1 cellular context compared by ENCODE assay signal in the genomic region with DNA sequence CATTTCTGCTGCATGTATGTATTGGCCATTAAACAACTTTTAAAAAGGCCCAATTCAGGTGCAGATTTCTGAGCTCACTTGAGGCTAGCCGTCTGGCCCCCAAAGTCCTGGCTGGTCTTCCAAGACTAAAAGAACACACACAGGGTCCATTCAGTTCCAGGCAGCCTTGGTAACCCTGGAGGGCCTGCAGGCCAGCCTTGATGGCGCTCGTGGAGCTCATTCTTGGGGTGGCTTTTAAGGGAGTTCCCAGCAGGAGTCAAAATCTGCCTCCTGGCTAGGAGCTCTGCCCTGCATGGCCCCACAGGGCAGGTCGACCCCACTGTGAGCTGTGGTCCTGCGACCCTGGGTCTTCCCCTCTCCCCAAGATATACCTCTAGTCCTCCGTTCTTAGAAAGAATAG.
TF ChIP-seq lines count a peak whose summit lies in the region.

No MANE protein-coding gene starts in this region.

TF ChIP-seq in GM12878, 131 proteins besides CTCF, POLR2A, EP300 and RAD21:
- TF ChIP-seq, protein P1, sequence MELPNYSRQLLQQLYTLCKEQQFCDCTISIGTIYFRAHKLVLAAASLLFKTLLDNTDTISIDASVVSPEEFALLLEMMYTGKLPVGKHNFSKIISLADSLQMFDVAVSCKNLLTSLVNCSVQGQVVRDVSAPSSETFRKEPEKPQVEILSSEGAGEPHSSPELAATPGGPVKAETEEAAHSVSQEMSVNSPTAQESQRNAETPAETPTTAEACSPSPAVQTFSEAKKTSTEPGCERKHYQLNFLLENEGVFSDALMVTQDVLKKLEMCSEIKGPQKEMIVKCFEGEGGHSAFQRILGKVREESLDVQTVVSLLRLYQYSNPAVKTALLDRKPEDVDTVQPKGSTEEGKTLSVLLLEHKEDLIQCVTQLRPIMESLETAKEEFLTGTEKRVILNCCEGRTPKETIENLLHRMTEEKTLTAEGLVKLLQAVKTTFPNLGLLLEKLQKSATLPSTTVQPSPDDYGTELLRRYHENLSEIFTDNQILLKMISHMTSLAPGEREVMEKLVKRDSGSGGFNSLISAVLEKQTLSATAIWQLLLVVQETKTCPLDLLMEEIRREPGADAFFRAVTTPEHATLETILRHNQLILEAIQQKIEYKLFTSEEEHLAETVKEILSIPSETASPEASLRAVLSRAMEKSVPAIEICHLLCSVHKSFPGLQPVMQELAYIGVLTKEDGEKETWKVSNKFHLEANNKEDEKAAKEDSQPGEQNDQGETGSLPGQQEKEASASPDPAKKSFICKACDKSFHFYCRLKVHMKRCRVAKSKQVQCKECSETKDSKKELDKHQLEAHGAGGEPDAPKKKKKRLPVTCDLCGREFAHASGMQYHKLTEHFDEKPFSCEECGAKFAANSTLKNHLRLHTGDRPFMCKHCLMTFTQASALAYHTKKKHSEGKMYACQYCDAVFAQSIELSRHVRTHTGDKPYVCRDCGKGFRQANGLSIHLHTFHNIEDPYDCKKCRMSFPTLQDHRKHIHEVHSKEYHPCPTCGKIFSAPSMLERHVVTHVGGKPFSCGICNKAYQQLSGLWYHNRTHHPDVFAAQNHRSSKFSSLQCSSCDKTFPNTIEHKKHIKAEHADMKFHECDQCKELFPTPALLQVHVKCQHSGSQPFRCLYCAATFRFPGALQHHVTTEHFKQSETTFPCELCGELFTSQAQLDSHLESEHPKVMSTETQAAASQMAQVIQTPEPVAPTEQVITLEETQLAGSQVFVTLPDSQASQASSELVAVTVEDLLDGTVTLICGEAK (IDR thresholded peaks at IDR 0.05; ENCODE audit: borderline replicate concordance): no peak
- TF ChIP-seq, protein P2, sequence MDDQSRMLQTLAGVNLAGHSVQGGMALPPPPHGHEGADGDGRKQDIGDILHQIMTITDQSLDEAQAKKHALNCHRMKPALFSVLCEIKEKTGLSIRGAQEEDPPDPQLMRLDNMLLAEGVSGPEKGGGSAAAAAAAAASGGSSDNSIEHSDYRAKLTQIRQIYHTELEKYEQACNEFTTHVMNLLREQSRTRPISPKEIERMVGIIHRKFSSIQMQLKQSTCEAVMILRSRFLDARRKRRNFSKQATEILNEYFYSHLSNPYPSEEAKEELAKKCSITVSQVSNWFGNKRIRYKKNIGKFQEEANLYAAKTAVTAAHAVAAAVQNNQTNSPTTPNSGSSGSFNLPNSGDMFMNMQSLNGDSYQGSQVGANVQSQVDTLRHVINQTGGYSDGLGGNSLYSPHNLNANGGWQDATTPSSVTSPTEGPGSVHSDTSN (IDR thresholded peaks at IDR 0.05; ENCODE audit: insufficient replicate concordance, low read depth, low read length): no peak
- TF ChIP-seq SIN3A (IDR thresholded peaks at IDR 0.05; ENCODE audit: low read depth, low read length) (no peak), PAX8 (IDR thresholded peaks at IDR 0.05) (no peak), CREB1 (IDR thresholded peaks at IDR 0.05; ENCODE audit: low read depth) (no peak), CBX3 (IDR thresholded peaks at IDR 0.05; ENCODE audit: borderline replicate concordance, low read depth) (no peak), RCOR1 (conservative IDR thresholded peaks at IDR 0.05; ENCODE audit: low read depth, low read length) (no peak), ATF7 (IDR thresholded peaks at IDR 0.05; ENCODE audit: low read depth) (no peak), HDAC2 (IDR thresholded peaks at IDR 0.05) (no peak), POU2F2 (IDR thresholded peaks at IDR 0.05; ENCODE audit: borderline replicate concordance, low read depth, low read length) (no peak), NFIC (IDR thresholded peaks at IDR 0.05; ENCODE audit: low read depth, low read length) (no peak)
- TF ChIP-seq, protein P3, sequence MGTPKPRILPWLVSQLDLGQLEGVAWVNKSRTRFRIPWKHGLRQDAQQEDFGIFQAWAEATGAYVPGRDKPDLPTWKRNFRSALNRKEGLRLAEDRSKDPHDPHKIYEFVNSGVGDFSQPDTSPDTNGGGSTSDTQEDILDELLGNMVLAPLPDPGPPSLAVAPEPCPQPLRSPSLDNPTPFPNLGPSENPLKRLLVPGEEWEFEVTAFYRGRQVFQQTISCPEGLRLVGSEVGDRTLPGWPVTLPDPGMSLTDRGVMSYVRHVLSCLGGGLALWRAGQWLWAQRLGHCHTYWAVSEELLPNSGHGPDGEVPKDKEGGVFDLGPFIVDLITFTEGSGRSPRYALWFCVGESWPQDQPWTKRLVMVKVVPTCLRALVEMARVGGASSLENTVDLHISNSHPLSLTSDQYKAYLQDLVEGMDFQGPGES (IDR thresholded peaks at IDR 0.05): no peak
- TF ChIP-seq, protein P4, sequence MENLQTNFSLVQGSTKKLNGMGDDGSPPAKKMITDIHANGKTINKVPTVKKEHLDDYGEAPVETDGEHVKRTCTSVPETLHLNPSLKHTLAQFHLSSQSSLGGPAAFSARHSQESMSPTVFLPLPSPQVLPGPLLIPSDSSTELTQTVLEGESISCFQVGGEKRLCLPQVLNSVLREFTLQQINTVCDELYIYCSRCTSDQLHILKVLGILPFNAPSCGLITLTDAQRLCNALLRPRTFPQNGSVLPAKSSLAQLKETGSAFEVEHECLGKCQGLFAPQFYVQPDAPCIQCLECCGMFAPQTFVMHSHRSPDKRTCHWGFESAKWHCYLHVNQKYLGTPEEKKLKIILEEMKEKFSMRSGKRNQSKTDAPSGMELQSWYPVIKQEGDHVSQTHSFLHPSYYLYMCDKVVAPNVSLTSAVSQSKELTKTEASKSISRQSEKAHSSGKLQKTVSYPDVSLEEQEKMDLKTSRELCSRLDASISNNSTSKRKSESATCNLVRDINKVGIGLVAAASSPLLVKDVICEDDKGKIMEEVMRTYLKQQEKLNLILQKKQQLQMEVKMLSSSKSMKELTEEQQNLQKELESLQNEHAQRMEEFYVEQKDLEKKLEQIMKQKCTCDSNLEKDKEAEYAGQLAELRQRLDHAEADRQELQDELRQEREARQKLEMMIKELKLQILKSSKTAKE (IDR thresholded peaks at IDR 0.05; ENCODE audit: low read depth, poor library complexity, severe bottlenecking): no peak
- TF ChIP-seq, protein P5, sequence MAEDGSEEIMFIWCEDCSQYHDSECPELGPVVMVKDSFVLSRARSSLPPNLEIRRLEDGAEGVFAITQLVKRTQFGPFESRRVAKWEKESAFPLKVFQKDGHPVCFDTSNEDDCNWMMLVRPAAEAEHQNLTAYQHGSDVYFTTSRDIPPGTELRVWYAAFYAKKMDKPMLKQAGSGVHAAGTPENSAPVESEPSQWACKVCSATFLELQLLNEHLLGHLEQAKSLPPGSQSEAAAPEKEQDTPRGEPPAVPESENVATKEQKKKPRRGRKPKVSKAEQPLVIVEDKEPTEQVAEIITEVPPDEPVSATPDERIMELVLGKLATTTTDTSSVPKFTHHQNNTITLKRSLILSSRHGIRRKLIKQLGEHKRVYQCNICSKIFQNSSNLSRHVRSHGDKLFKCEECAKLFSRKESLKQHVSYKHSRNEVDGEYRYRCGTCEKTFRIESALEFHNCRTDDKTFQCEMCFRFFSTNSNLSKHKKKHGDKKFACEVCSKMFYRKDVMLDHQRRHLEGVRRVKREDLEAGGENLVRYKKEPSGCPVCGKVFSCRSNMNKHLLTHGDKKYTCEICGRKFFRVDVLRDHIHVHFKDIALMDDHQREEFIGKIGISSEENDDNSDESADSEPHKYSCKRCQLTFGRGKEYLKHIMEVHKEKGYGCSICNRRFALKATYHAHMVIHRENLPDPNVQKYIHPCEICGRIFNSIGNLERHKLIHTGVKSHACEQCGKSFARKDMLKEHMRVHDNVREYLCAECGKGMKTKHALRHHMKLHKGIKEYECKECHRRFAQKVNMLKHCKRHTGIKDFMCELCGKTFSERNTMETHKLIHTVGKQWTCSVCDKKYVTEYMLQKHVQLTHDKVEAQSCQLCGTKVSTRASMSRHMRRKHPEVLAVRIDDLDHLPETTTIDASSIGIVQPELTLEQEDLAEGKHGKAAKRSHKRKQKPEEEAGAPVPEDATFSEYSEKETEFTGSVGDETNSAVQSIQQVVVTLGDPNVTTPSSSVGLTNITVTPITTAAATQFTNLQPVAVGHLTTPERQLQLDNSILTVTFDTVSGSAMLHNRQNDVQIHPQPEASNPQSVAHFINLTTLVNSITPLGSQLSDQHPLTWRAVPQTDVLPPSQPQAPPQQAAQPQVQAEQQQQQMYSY (CRISPR knock-in tag; IDR thresholded peaks at IDR 0.05): no peak
- TF ChIP-seq, protein P6, sequence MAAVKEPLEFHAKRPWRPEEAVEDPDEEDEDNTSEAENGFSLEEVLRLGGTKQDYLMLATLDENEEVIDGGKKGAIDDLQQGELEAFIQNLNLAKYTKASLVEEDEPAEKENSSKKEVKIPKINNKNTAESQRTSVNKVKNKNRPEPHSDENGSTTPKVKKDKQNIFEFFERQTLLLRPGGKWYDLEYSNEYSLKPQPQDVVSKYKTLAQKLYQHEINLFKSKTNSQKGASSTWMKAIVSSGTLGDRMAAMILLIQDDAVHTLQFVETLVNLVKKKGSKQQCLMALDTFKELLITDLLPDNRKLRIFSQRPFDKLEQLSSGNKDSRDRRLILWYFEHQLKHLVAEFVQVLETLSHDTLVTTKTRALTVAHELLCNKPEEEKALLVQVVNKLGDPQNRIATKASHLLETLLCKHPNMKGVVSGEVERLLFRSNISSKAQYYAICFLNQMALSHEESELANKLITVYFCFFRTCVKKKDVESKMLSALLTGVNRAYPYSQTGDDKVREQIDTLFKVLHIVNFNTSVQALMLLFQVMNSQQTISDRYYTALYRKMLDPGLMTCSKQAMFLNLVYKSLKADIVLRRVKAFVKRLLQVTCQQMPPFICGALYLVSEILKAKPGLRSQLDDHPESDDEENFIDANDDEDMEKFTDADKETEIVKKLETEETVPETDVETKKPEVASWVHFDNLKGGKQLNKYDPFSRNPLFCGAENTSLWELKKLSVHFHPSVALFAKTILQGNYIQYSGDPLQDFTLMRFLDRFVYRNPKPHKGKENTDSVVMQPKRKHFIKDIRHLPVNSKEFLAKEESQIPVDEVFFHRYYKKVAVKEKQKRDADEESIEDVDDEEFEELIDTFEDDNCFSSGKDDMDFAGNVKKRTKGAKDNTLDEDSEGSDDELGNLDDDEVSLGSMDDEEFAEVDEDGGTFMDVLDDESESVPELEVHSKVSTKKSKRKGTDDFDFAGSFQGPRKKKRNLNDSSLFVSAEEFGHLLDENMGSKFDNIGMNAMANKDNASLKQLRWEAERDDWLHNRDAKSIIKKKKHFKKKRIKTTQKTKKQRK (IDR thresholded peaks at IDR 0.05; ENCODE audit: low read depth, low read length): no peak
- TF ChIP-seq, protein P7, sequence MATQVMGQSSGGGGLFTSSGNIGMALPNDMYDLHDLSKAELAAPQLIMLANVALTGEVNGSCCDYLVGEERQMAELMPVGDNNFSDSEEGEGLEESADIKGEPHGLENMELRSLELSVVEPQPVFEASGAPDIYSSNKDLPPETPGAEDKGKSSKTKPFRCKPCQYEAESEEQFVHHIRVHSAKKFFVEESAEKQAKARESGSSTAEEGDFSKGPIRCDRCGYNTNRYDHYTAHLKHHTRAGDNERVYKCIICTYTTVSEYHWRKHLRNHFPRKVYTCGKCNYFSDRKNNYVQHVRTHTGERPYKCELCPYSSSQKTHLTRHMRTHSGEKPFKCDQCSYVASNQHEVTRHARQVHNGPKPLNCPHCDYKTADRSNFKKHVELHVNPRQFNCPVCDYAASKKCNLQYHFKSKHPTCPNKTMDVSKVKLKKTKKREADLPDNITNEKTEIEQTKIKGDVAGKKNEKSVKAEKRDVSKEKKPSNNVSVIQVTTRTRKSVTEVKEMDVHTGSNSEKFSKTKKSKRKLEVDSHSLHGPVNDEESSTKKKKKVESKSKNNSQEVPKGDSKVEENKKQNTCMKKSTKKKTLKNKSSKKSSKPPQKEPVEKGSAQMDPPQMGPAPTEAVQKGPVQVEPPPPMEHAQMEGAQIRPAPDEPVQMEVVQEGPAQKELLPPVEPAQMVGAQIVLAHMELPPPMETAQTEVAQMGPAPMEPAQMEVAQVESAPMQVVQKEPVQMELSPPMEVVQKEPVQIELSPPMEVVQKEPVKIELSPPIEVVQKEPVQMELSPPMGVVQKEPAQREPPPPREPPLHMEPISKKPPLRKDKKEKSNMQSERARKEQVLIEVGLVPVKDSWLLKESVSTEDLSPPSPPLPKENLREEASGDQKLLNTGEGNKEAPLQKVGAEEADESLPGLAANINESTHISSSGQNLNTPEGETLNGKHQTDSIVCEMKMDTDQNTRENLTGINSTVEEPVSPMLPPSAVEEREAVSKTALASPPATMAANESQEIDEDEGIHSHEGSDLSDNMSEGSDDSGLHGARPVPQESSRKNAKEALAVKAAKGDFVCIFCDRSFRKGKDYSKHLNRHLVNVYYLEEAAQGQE (IDR thresholded peaks at IDR 0.05; ENCODE audit: low read depth, low read length): no peak
